ENCODE assay signal across 1 cellular context in the genomic region with DNA sequence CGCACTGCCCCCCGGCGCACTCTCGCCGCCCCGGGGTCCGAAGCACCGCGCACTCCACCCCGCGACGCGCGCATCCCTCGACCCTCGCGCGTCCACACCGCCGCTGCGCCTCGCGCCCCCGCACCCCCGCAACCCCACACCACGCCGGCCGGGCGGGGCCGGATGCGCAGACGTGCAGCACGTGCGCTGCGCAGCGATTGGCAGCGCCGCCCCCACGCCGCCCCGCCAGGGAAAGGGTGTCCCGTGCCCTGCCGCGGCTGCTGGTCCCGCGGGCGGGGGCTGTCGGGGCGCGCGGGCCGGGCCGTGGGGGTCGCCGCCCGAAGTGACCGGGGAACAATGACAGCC.
TF ChIP-seq lines count a peak whose summit lies in the region.

No MANE protein-coding gene starts in this region.

TF ChIP-seq in GM23338, 12 proteins besides CTCF, POLR2A, EP300 and RAD21 (continued from another document):
- no peak for TF ChIP-seq ZNF462 (CRISPR knock-in tag; IDR thresholded peaks at IDR 0.05)
